19 cellular contexts compared by ENCODE assay signal in genomic region chr22:19586922-19587684, GRCh38.
A peak's percentile ranks its signal among the peaks of the same experiment; 100 is the strongest.
DNase-seq lines count a peak whose midpoint lies in the region; ATAC-seq and TF ChIP-seq lines count a peak whose summit lies in the region.
"Had no signal": no experiment of that assay in that cellular context is flagged by ENCODE, and none has a peak within 500 bp of the region (broad histone marks: within the 10 kb centered on the region; RNA-seq: fewer than 3 reads in every experiment).

No MANE protein-coding gene starts in this region.

- no peaks in the 10 kb centered on the region for H3K27me3 Mint-ChIP-seq in CD8-positive, alpha-beta T cell (ENCODE audit: low read depth)

- no peaks in the 10 kb centered on the region for H3K9me3 Mint-ChIP-seq in CD8-positive, alpha-beta T cell
- H3K9me3 Mint-ChIP-seq: CD8-positive, alpha-beta memory T cell; IgD-negative memory B cell had no signal

- H3K4me1 Mint-ChIP-seq in CD8-positive, alpha-beta T cell (ENCODE audit: low read depth) = peaks cover 6% of the 10 kb centered on the region
- H3K4me1 Mint-ChIP-seq: B cell; CD8-positive, alpha-beta memory T cell had no signal

- TF ChIP-seq CTCF in CD8-positive, alpha-beta T cell (IDR thresholded peaks at IDR 0.05) = no peak
- no peak for TF ChIP-seq CTCF in HEK293 (tag by site-specific recombination; IDR thresholded peaks at IDR 0.05)
- no peak for TF ChIP-seq CTCF in sigmoid colon (IDR thresholded peaks at IDR 0.05)

- no peaks in the 10 kb centered on the region for H3K27me3 ChIP-seq in CD8-positive, alpha-beta T cell (ENCODE audit: insufficient read depth, low read length)
- H3K27me3 ChIP-seq in sigmoid colon = peaks cover 0 to 9% (median 0%) of the 10 kb centered on the region in 3 donors
- H3K27me3 ChIP-seq: BLaER1 treated with 17β-estradiol and CSF1 and Interleukin-3, amounts not matched to agents 10 nM and 100 nM had no signal

- no peaks in the 10 kb centered on the region for H3K36me3 Mint-ChIP-seq in CD8-positive, alpha-beta T cell
- H3K36me3 Mint-ChIP-seq: CD8-positive, alpha-beta memory T cell had no signal

- H3K27ac Mint-ChIP-seq in CD8-positive, alpha-beta T cell = peak overlapping the region; percentile 25
- H3K27ac Mint-ChIP-seq: B cell; CD8-positive, alpha-beta memory T cell; IgD-negative memory B cell had no signal

- ATAC-seq in CD8-positive, alpha-beta T cell = no peak
- ATAC-seq in left lobe of liver (peak; percentile 99), GM21786 (IDR thresholded peaks at IDR 0.05; ENCODE audit: unreplicated experiment) (no peak), GM18517 (IDR thresholded peaks at IDR 0.05; ENCODE audit: unreplicated experiment) (no peak)
- ATAC-seq: GM12878, HCT116 had no signal

- TF ChIP-seq POLR2A in sigmoid colon (IDR thresholded peaks at IDR 0.05) = no peak

- POLR2A ChIA-PET in CD8-positive, alpha-beta T cell (lab: Charles Lee) = no interaction called here
- POLR2A ChIA-PET in HEK293 (lab: Yijun Ruan, JAX) = no interaction called here

- TF ChIP-seq EP300 in sigmoid colon (IDR thresholded peaks at IDR 0.05) = no peak

- no peaks in the 10 kb centered on the region for H3K9me3 ChIP-seq in CD8-positive, alpha-beta T cell (ENCODE audit: low read length)
- H3K9me3 ChIP-seq in HEK293 (ENCODE audit: control insufficient read depth, insufficient read depth, low read depth, low read length) (no peaks in the 10 kb centered on the region), sigmoid colon (no peaks in the 10 kb centered on the region)
- H3K9me3 ChIP-seq: BLaER1 treated with 17β-estradiol and CSF1 and Interleukin-3, amounts not matched to agents 10 nM and 100 nM had no signal

- H3K4me3 Mint-ChIP-seq in CD8-positive, alpha-beta T cell = no peak overlapping the region
- H3K4me3 Mint-ChIP-seq: B cell; CD8-positive, alpha-beta memory T cell; IgD-negative memory B cell had no signal

- no peak overlapping the region for H3K4me3 ChIP-seq in CD8-positive, alpha-beta T cell (ENCODE audit: low read depth, low read length)
- no peak overlapping the region for H3K4me3 ChIP-seq in HEK293 (ENCODE audit: low read depth, low read length)
- H3K4me3 ChIP-seq in sigmoid colon = no peak overlapping the region
- H3K4me3 ChIP-seq: BLaER1 treated with 17β-estradiol and CSF1 and Interleukin-3, amounts not matched to agents 10 nM and 100 nM; GM12878; GM23248 had no signal

- no peaks in the 10 kb centered on the region for H3K36me3 ChIP-seq in CD8-positive, alpha-beta T cell (ENCODE audit: insufficient read depth, low read length)
- H3K36me3 ChIP-seq in HEK293 (ENCODE audit: control insufficient read depth in 2 of 2, insufficient read depth in 1 of 2, low read length in 2 of 2) (no peaks in the 10 kb centered on the region), sigmoid colon (no peaks in the 10 kb centered on the region)
- H3K36me3 ChIP-seq: BLaER1 treated with 17β-estradiol and CSF1 and Interleukin-3, amounts not matched to agents 10 nM and 100 nM had no signal

- no peaks in the 10 kb centered on the region for H3K4me1 ChIP-seq in CD8-positive, alpha-beta T cell (ENCODE audit: insufficient read depth, low read length)
- no peaks in the 10 kb centered on the region for H3K4me1 ChIP-seq in HEK293 (ENCODE audit: control insufficient read depth, insufficient read depth, low read length)
- no peaks in the 10 kb centered on the region for H3K4me1 ChIP-seq in sigmoid colon

- CTCF ChIA-PET in CD8-positive, alpha-beta T cell (lab: Charles Lee) = no interaction called here
- CTCF ChIA-PET in HEK293 (lab: Yijun Ruan, JAX) = interaction anchor here (0.8 kb wide), 1 partner anchor 193 kb away, joined by 3 read pairs; no protein-coding TSS in a partner anchor

- intact Hi-C loops in CD8-positive, alpha-beta T cell (cut with DNase I, micrococcal nuclease) = no loop called here
- intact Hi-C loops in sigmoid colon (cut with DNase I) = no loop called here

- DNase-seq in CD8-positive, alpha-beta T cell = no peak
- DNase-seq in left lobe of liver (ENCODE audit: low spot score) (peak; percentile 76), sigmoid colon (peak; percentile 10), NCI-H748 treated with DMSO at 0.1 percent for 48 hours (lab: John Stamatoyannopoulos, UW) (no peak)
- DNase-seq: CD8-positive, alpha-beta memory T cell; COR-L47; DMS 273 treated with DMSO at 0.1 percent for 48 hours; DMS53; DND-41; EL; GM23248 had no signal

- no peak overlapping the region for H3K27ac ChIP-seq in CD8-positive, alpha-beta T cell (ENCODE audit: low read depth, low read length)
- H3K27ac ChIP-seq in HEK293 (ENCODE audit: extremely low read depth, low read depth, low read length) (no peak overlapping the region), sigmoid colon (no peak overlapping the region)
- H3K27ac ChIP-seq: BLaER1 treated with 17β-estradiol and CSF1 and Interleukin-3, amounts not matched to agents 10 nM and 100 nM; GM23248 had no signal

- 70 to 78% methylated on average over 11 of the region's 11 CpGs for WGBS in sigmoid colon, 2 donors

TF ChIP-seq in HEK293, 187 proteins besides CTCF, POLR2A, EP300 and RAD21:
- TF ChIP-seq ZNF121 (tag by site-specific recombination; IDR thresholded peaks at IDR 0.05) = peak; percentile 62; the same call in 1 of the 2 replicates
- TF ChIP-seq MYNN (tag by site-specific recombination; IDR thresholded peaks at IDR 0.05; ENCODE audit: borderline replicate concordance) = no peak
- TF ChIP-seq ZSCAN30 (tag by site-specific recombination; IDR thresholded peaks at IDR 0.05) = no peak
- no peak for TF ChIP-seq ZXDB (tag by site-specific recombination; IDR thresholded peaks at IDR 0.05)

Comparison
In these comparisons a context has a peak if more than half of its experiments do, and no peak if none do; other contexts are left out.
1. DNase-seq: peak in left lobe of liver (single experiment) and sigmoid colon (single experiment); none in CD8-positive, alpha-beta T cell (0 of 7) and NCI-H748 treated with DMSO at 0.1 percent for 48 hours (single experiment).